ENCODE assay signal across 18 cellular contexts in the genomic region with DNA sequence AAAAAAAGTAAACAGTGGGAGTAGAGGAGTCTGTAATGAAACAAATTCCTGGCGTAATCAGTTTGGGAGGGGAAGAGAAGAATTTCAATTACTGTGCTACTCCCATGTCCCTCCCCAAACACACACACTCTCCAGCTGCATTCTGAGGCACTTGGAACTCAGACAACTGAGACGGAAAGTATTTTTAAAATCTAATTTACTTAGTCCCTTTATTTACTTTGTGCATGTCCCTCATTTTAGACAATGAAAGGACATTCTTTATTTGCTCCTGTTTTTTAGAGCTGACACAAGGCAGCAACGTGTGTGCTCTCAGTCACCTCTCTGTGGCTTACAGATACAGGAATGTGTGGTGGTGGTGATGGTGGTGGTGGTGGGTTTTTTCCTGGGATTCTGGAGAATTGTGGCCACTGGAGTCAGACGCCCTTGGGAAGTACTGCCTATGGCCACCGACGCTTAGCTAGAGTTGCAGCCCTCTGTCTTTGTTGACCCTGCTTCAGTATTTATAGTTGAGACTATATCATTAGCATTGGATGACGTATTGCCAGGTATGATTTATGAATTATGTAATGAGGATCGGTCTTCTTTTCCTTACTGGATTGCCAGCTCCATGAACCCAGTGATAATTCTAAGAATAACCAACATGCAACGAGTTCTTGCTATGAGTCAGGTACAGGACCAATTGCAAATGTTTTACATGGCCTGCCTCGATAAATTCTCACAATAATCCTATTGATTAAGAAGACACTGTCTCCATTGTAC.
DNase-seq lines count a peak whose midpoint lies in the region; ATAC-seq, FAIRE-seq and TF ChIP-seq lines count a peak whose summit lies in the region.
"Had no signal": no experiment of that assay in that cellular context is flagged by ENCODE, and none has a peak within 500 bp of the region (broad histone marks: within the 10 kb centered on the region; RNA-seq: fewer than 3 reads in every experiment).

No MANE protein-coding gene starts in this region.

- FAIRE-seq in small intestine (lab: Jason Lieb, UNC) = no peak
- FAIRE-seq: TTC549 had no signal

- WGBS in small intestine, 3 donors = 55 to 60% (median 56%) methylated on average over 10 of the region's 10 CpGs

- H3K4me1 ChIP-seq in mucosa of descending colon (ENCODE audit: low read depth) = peaks cover 5% of the 10 kb centered on the region
- H3K4me1 ChIP-seq in small intestine (ENCODE audit: control insufficient read depth in 2 of 2, insufficient read depth in 1 of 2, low read depth in 1 of 2, low read length in 1 of 2) = peaks cover 3 to 4% of the 10 kb centered on the region in 2 donors
- no peaks in the 10 kb centered on the region for H3K4me1 ChIP-seq in CD4-positive, alpha-beta memory T cell (ENCODE audit: insufficient read depth, low read length)
- H3K4me1 ChIP-seq: ascending aorta; BLaER1 treated with 17β-estradiol and CSF1 and Interleukin-3, amounts not matched to agents 10 nM and 100 nM had no signal

- ATAC-seq in mucosa of descending colon = peak; percentile 82
- ATAC-seq in HG02678 (IDR thresholded peaks at IDR 0.05; ENCODE audit: unreplicated experiment) = no peak

- no peaks in the 10 kb centered on the region for H3K27me3 ChIP-seq in small intestine (ENCODE audit: control insufficient read depth in 2 of 2, insufficient read depth in 2 of 2, low read length in 2 of 2)
- H3K27me3 ChIP-seq in CD4-positive, alpha-beta memory T cell (ENCODE audit: insufficient read depth, low read length) = no peaks in the 10 kb centered on the region
- H3K27me3 ChIP-seq: ascending aorta; BLaER1 treated with 17β-estradiol and CSF1 and Interleukin-3, amounts not matched to agents 10 nM and 100 nM; Peyer's patch; testis had no signal

- POLR2A ChIA-PET in CD4-positive, alpha-beta memory T cell (lab: Charles Lee; ENCODE audit: partially characterized antibody) = no interaction called here

- H3K9me3 Mint-ChIP-seq in CD4-positive, alpha-beta memory T cell = no peaks in the 10 kb centered on the region
- H3K9me3 Mint-ChIP-seq: activated CD4-positive, alpha-beta T cell treated with anti-CD3 and anti-CD28 coated beads, Interleukin-2, amount 10 ng/mL, durations not matched to agents 24 days and 14 days had no signal

- CTCF ChIA-PET in CD4-positive, alpha-beta memory T cell (lab: Charles Lee; ENCODE audit: partially characterized antibody) = no interaction called here

- intact Hi-C loops in mucosa of descending colon (cut with DNase I, micrococcal nuclease) = no loop called here
- intact Hi-C loops in CD4-positive, alpha-beta memory T cell (cut with micrococcal nuclease) = no loop called here

- H3K36me3 ChIP-seq in mucosa of descending colon (ENCODE audit: low read depth) = no peaks in the 10 kb centered on the region
- H3K36me3 ChIP-seq in small intestine (ENCODE audit: control insufficient read depth in 2 of 2, insufficient read depth in 2 of 2, low read length in 2 of 2) = peaks cover 0 to 2% of the 10 kb centered on the region in 2 donors
- peaks cover 6% of the 10 kb centered on the region for H3K36me3 ChIP-seq in CD4-positive, alpha-beta memory T cell (ENCODE audit: insufficient read depth, low read length)
- H3K36me3 ChIP-seq: ascending aorta; BLaER1 treated with 17β-estradiol and CSF1 and Interleukin-3, amounts not matched to agents 10 nM and 100 nM had no signal

- H3K4me1 Mint-ChIP-seq in CD4-positive, alpha-beta memory T cell = peaks cover 0 to 3% (median under 1%) of the 10 kb centered on the region in 4 donors
- H3K4me1 Mint-ChIP-seq: activated CD4-positive, alpha-beta T cell treated with anti-CD3 and anti-CD28 coated beads, Interleukin-2, amount 10 ng/mL, durations not matched to agents 24 days and 14 days had no signal

- TF ChIP-seq CTCF in mucosa of descending colon (IDR thresholded peaks at IDR 0.05) = no peak

- H3K4me3 ChIP-seq in mucosa of descending colon (no peak overlapping the region), small intestine (ENCODE audit: low read depth in 1 of 2, low read length in 2 of 2) (no peak overlapping the region)
- no peak overlapping the region for H3K4me3 ChIP-seq in CD4-positive, alpha-beta memory T cell (ENCODE audit: low read length in 2 of 2)
- H3K4me3 ChIP-seq: ascending aorta; BLaER1 treated with 17β-estradiol and CSF1 and Interleukin-3, amounts not matched to agents 10 nM and 100 nM; coronary artery; Peyer's patch; skin epidermis; testis had no signal

- no peaks in the 10 kb centered on the region for H3K27me3 Mint-ChIP-seq in CD4-positive, alpha-beta memory T cell

- H3K27ac ChIP-seq in small intestine (ENCODE audit: low read depth in 1 of 2, low read length in 1 of 2) = no peak overlapping the region
- H3K27ac ChIP-seq in CD4-positive, alpha-beta memory T cell (ENCODE audit: low read depth, low read length) = no peak overlapping the region
- H3K27ac ChIP-seq: 22Rv1; ascending aorta; BLaER1 treated with 17β-estradiol and CSF1 and Interleukin-3, amounts not matched to agents 10 nM and 100 nM; coronary artery; Peyer's patch; skin epidermis; testis had no signal

- no peaks in the 10 kb centered on the region for H3K9me3 ChIP-seq in mucosa of descending colon
- no peaks in the 10 kb centered on the region for H3K9me3 ChIP-seq in small intestine (ENCODE audit: control insufficient read depth, low read depth)
- no peaks in the 10 kb centered on the region for H3K9me3 ChIP-seq in CD4-positive, alpha-beta memory T cell (ENCODE audit: control insufficient read depth in 1 of 2, low read length in 2 of 2)
- H3K9me3 ChIP-seq: ascending aorta; BLaER1 treated with 17β-estradiol and CSF1 and Interleukin-3, amounts not matched to agents 10 nM and 100 nM; Peyer's patch; testis had no signal

- no peak overlapping the region for H3K4me3 Mint-ChIP-seq in CD4-positive, alpha-beta memory T cell
- H3K4me3 Mint-ChIP-seq: activated CD4-positive, alpha-beta T cell treated with anti-CD3 and anti-CD28 coated beads, Interleukin-2, amount 10 ng/mL, durations not matched to agents 24 days and 14 days had no signal

- DNase-seq in DMS79 treated with DMSO at 0.1 percent for 48 hours (lab: John Stamatoyannopoulos, UW) (peak; percentile 12), DMS79 (lab: John Stamatoyannopoulos, UW) (no peak), dedifferentiated amniotic fluid mesenchymal stem cell (ENCODE audit: extremely low spot score) (peak; percentile 27), mucosa of descending colon (peak in 1 of 3 donors; percentile 43), small intestine (peak; percentile 40), NCI-H146 treated with DMSO at 0.1 percent for 48 hours (lab: John Stamatoyannopoulos, UW; ENCODE audit: unreplicated experiment) (no peak)
- DNase-seq in CD4-positive, alpha-beta memory T cell = no peak
- DNase-seq: activated CD4-positive, alpha-beta T cell treated with anti-CD3 and anti-CD28 coated beads, Interleukin-2, amount 10 ng/mL, durations not matched to agents 24 days and 14 days; DMS 273 treated with DMSO at 0.1 percent for 48 hours; Peyer's patch; testis had no signal

- H3K36me3 Mint-ChIP-seq in CD4-positive, alpha-beta memory T cell = peaks cover 53 to 58% of the 10 kb centered on the region in 2 donors

- H3K27ac Mint-ChIP-seq in CD4-positive, alpha-beta memory T cell = peak overlapping the region in 1 of 7 donors; percentile 57
- H3K27ac Mint-ChIP-seq: activated CD4-positive, alpha-beta T cell treated with anti-CD3 and anti-CD28 coated beads, Interleukin-2, amount 10 ng/mL, durations not matched to agents 24 days and 14 days had no signal

Comparison
In these comparisons a context has a peak if more than half of its experiments do, and no peak if none do; other contexts are left out.
1. DNase-seq: peak in DMS79 treated with DMSO at 0.1 percent for 48 hours (single experiment), dedifferentiated amniotic fluid mesenchymal stem cell (single experiment) and small intestine (single experiment); none in DMS79 (single experiment), CD4-positive, alpha-beta memory T cell (0 of 5) and NCI-H146 treated with DMSO at 0.1 percent for 48 hours (single experiment).